Comparison of ENCODE assay signal across 22 cellular contexts in genomic region chr6:105568121-105568520, GRCh38.
A peak's percentile ranks its signal among the peaks of the same experiment; 100 is the strongest.
DNase-seq lines count a peak whose midpoint lies in the region; ATAC-seq and TF ChIP-seq lines count a peak whose summit lies in the region.
"Had no signal": no experiment of that assay in that cellular context is flagged by ENCODE, and none has a peak within 500 bp of the region (broad histone marks: within the 10 kb centered on the region; RNA-seq: fewer than 3 reads in every experiment).

No MANE protein-coding gene starts in this region.

- H3K36me3 ChIP-seq in Caco-2 (ENCODE audit: control insufficient read depth, insufficient read depth, low read length) (no peaks in the 10 kb centered on the region), endodermal cell (ENCODE audit: control insufficient read depth, insufficient read depth, low read length) (no peaks in the 10 kb centered on the region), trophoblast cell (ENCODE audit: control insufficient read depth in 1 of 2, insufficient read depth in 2 of 2, low read length in 2 of 2) (no peaks in the 10 kb centered on the region), GM23248 (ENCODE audit: low read depth) (no peaks in the 10 kb centered on the region)
- H3K36me3 ChIP-seq: BLaER1 had no signal

- no peaks in the 10 kb centered on the region for H3K36me3 Mint-ChIP-seq in Caco-2 (ENCODE audit: insufficient read depth, unreplicated experiment)
- H3K36me3 Mint-ChIP-seq in endodermal cell (ENCODE audit: low read depth), result no peaks in the 10 kb centered on the region
- H3K36me3 Mint-ChIP-seq: CD4-positive, CD25-positive, alpha-beta regulatory T cell; CD8-positive, alpha-beta T cell had no signal

- no peak overlapping the region for H4K12ac ChIP-seq in trophoblast cell (ENCODE audit: low read depth, low read length)

- CTCF ChIA-PET in Caco-2 (lab: Charles Lee), result no interaction called here

- H3K27me3 ChIP-seq in Caco-2 (replicated peaks; ENCODE audit: control insufficient read depth, insufficient read depth, low read length) (no peaks in the 10 kb centered on the region), endodermal cell (ENCODE audit: control insufficient read depth, insufficient read depth, low read length, poor library complexity, severe bottlenecking) (peaks cover 12% of the 10 kb centered on the region), trophoblast cell (ENCODE audit: insufficient read depth, low read length) (no peaks in the 10 kb centered on the region), GM23248 (replicated peaks; ENCODE audit: insufficient read depth) (no peaks in the 10 kb centered on the region)
- H3K27me3 ChIP-seq: BLaER1 had no signal

- no peaks in the 10 kb centered on the region for H4K20me1 ChIP-seq in GM23248 (ENCODE audit: insufficient read depth)
- H4K20me1 ChIP-seq: BLaER1 had no signal

- H2BK12ac ChIP-seq in trophoblast cell (ENCODE audit: low read length), result no peak overlapping the region

- H3K27ac ChIP-seq in VCaP, result peak overlapping the region; percentile 71; the same call in 1 of the 2 replicates
- H3K27ac ChIP-seq in endodermal cell (ENCODE audit: low read depth, low read length), result no peak overlapping the region
- H3K27ac ChIP-seq in trophoblast cell (ENCODE audit: low read depth, low read length), result no peak overlapping the region
- no peak overlapping the region for H3K27ac ChIP-seq in GM23248
- H3K27ac ChIP-seq: 22Rv1, BLaER1, C4-2B had no signal

- POLR2A ChIA-PET in Caco-2 (lab: Charles Lee), result no interaction called here

- no peaks in the 10 kb centered on the region for H3K9me3 ChIP-seq in Caco-2
- peaks cover 2% of the 10 kb centered on the region for H3K9me3 ChIP-seq in endodermal cell (ENCODE audit: control insufficient read depth, low read length)
- no peaks in the 10 kb centered on the region for H3K9me3 ChIP-seq in trophoblast cell (ENCODE audit: insufficient read depth, low read depth, low read length)
- H3K9me3 ChIP-seq in GM23248 (ENCODE audit: low read depth), result no peaks in the 10 kb centered on the region
- H3K9me3 ChIP-seq: BLaER1 had no signal

- no peak overlapping the region for H3K14ac ChIP-seq in trophoblast cell (ENCODE audit: low read length)

- no peaks in the 10 kb centered on the region for H3K9me2 ChIP-seq in GM23248 (ENCODE audit: insufficient read depth)

- no peak overlapping the region for H3K18ac ChIP-seq in trophoblast cell (ENCODE audit: low read length)

- H2BK120ac ChIP-seq in trophoblast cell (ENCODE audit: insufficient read depth, low read length, poor library complexity), result no peak overlapping the region

- no peaks in the 10 kb centered on the region for H3K79me1 ChIP-seq in trophoblast cell (ENCODE audit: low read length)

- no TSS peak for BruUV-seq in Caco-2 (replicated peaks; lab: Mats Ljungman, UMichigan)

- no peaks in the 10 kb centered on the region for H3F3A ChIP-seq in GM23248 (ENCODE audit: insufficient read depth)

- H3K9ac ChIP-seq in endodermal cell (ENCODE audit: extremely low read depth, low read length, poor library complexity, severe bottlenecking), result no peak overlapping the region
- no peak overlapping the region for H3K9ac ChIP-seq in trophoblast cell (ENCODE audit: low read length)
- no peak overlapping the region for H3K9ac ChIP-seq in GM23248
- H3K9ac ChIP-seq: BLaER1 had no signal

- H3K27ac Mint-ChIP-seq in Caco-2 (ENCODE audit: unreplicated experiment) (no peak overlapping the region), endodermal cell (no peak overlapping the region)
- H3K27ac Mint-ChIP-seq: B cell; CD4-positive, CD25-positive, alpha-beta regulatory T cell; CD8-positive, alpha-beta T cell; GM23338; H9 had no signal

- H3K4me1 ChIP-seq in Caco-2, result peaks cover 41% of the 10 kb centered on the region
- H3K4me1 ChIP-seq in endodermal cell (ENCODE audit: control insufficient read depth, insufficient read depth, low read length), result peaks cover 8% of the 10 kb centered on the region
- H3K4me1 ChIP-seq in trophoblast cell (ENCODE audit: control insufficient read depth in 1 of 2, insufficient read depth in 2 of 2, low read length in 2 of 2), result no peaks in the 10 kb centered on the region
- peaks cover 13% of the 10 kb centered on the region for H3K4me1 ChIP-seq in GM23248 (ENCODE audit: insufficient read depth)
- H3K4me1 ChIP-seq: BLaER1 had no signal

- no peak overlapping the region for H3K4me2 ChIP-seq in trophoblast cell (ENCODE audit: low read length)
- no peak overlapping the region for H3K4me2 ChIP-seq in GM23248 (ENCODE audit: unreplicated experiment)
- H3K4me2 ChIP-seq: BLaER1, GM23338 had no signal

- DNase-seq in Caco-2 (peak; percentile 36 to 38), endodermal cell (no peak), trophoblast cell (peak; percentile 12 to 43), GM23248 (no peak), cerebellar nuclear complex (lab: John Stamatoyannopoulos, UW) (no peak), midbrain (lab: John Stamatoyannopoulos, UW) (no peak)
- DNase-seq: CD4-positive, CD25-positive, alpha-beta regulatory T cell; CD8-positive, alpha-beta T cell; DMS 273 treated with DMSO at 0.1 percent for 48 hours; DMS79; EL; GDM1; H9 had no signal

- H3K4me1 Mint-ChIP-seq in Caco-2 (ENCODE audit: low read depth, unreplicated experiment) (peaks cover 27% of the 10 kb centered on the region), endodermal cell (peaks cover 20% of the 10 kb centered on the region)
- H3K4me1 Mint-ChIP-seq: B cell; CD4-positive, CD25-positive, alpha-beta regulatory T cell had no signal

- H3K27me3 Mint-ChIP-seq in Caco-2 (ENCODE audit: insufficient read depth, unreplicated experiment), result peaks cover 13% of the 10 kb centered on the region
- H3K27me3 Mint-ChIP-seq in endodermal cell (ENCODE audit: insufficient read depth), result no peaks in the 10 kb centered on the region

- H3K9me3 Mint-ChIP-seq in Caco-2 (ENCODE audit: unreplicated experiment) (peaks cover 17% of the 10 kb centered on the region), endodermal cell (peaks cover under 1% of the 10 kb centered on the region)
- H3K9me3 Mint-ChIP-seq: CD8-positive, alpha-beta T cell; GM23338 had no signal

- TF ChIP-seq CTCF in Caco-2 (IDR thresholded peaks at IDR 0.05; ENCODE audit: insufficient read depth in 1 of 2, low read depth in 1 of 2, low read length in 1 of 2, severe bottlenecking in 1 of 2, unreplicated experiment in 1 of 2) (no peak), VCaP (conservative IDR thresholded peaks at IDR 0.05) (no peak), endodermal cell (conservative IDR thresholded peaks at IDR 0.05) (no peak)

- H4K8ac ChIP-seq in trophoblast cell (ENCODE audit: low read depth, low read length), result no peak overlapping the region

- WGBS in endodermal cell (ENCODE audit: insufficient coverage in 1 of 2, insufficient read length in 1 of 2), 2 experiments, result 78 to 100% methylated on average over 1 to 2 of the region's 2 CpGs
- WGBS in trophoblast cell (ENCODE audit: extremely low coverage, insufficient coverage, insufficient read length), result no CpG with 5 or more reads among the region's 2 CpGs
- WGBS in GM23248 (ENCODE audit: low coverage in 1 of 2, low lambda C conversion rate in 2 of 2, missing lambda C conversion rate in 2 of 2), 2 experiments, result 85 to 86% methylated on average over 2 of the region's 2 CpGs

- in situ Hi-C loops in GM23248 (cut with MboI), result no loop called here

- no peak for ATAC-seq in GM18909 (IDR thresholded peaks at IDR 0.05; ENCODE audit: poor library complexity, unreplicated experiment)
- ATAC-seq: CD8-positive, alpha-beta T cell; GM12878; GM23338; HCT116 had no signal

- H2BK5ac ChIP-seq in trophoblast cell (ENCODE audit: low read depth, low read length, poor library complexity), result no peak overlapping the region

- H3K4me3 Mint-ChIP-seq in Caco-2 (ENCODE audit: unreplicated experiment), result no peak overlapping the region
- no peak overlapping the region for H3K4me3 Mint-ChIP-seq in endodermal cell
- H3K4me3 Mint-ChIP-seq: B cell; CD4-positive, CD25-positive, alpha-beta regulatory T cell; CD8-positive, alpha-beta T cell; GM23338; H9 had no signal

- no peak overlapping the region for H4K91ac ChIP-seq in trophoblast cell (ENCODE audit: low read depth, low read length)

- intact Hi-C loops in Caco-2 (cut with micrococcal nuclease; ENCODE audit: unreplicated experiment), result loop anchor here (2.0 kb wide), 3 partner anchors 39 to 517 kb away; no protein-coding TSS in a partner anchor

- H3K4ac ChIP-seq in trophoblast cell (ENCODE audit: low read depth, low read length), result no peak overlapping the region

- no peak overlapping the region for H3K23ac ChIP-seq in trophoblast cell (ENCODE audit: low read length)

- H2AFZ ChIP-seq in trophoblast cell (ENCODE audit: insufficient read depth, low read length, poor library complexity) (no peak overlapping the region), GM23248 (no peak overlapping the region)
- H2AFZ ChIP-seq: GM23338 had no signal

- no peak overlapping the region for H3K4me3 ChIP-seq in Caco-2 (ENCODE audit: low read depth, low read length)
- peak overlapping the region; percentile 4 for H3K4me3 ChIP-seq in endodermal cell (ENCODE audit: low read length)
- H3K4me3 ChIP-seq in trophoblast cell (ENCODE audit: low read depth, low read length), result no peak overlapping the region
- no peak overlapping the region for H3K4me3 ChIP-seq in GM23248
- H3K4me3 ChIP-seq: BLaER1, GM12878, GM23338 had no signal

- no peak overlapping the region for H2AK5ac ChIP-seq in trophoblast cell (ENCODE audit: low read length)

- H3K79me2 ChIP-seq in trophoblast cell (ENCODE audit: control insufficient read depth, insufficient read depth, low read length, poor library complexity), result no peaks in the 10 kb centered on the region
- H3K79me2 ChIP-seq in GM23248 (ENCODE audit: insufficient read depth), result no peaks in the 10 kb centered on the region

Comparison
In these comparisons a context has a peak if more than half of its experiments do, and no peak if none do; other contexts are left out.
1. DNase-seq: peak in Caco-2 (2 of 2) and trophoblast cell (2 of 2); none in endodermal cell (single experiment), GM23248 (single experiment), cerebellar nuclear complex (0 of 2) and midbrain (single experiment).